Comparison of ENCODE assay signal across 17 cellular contexts in genomic region chr1:59593798-59594790, GRCh38.
DNase-seq lines count a peak whose midpoint lies in the region; ATAC-seq, FAIRE-seq and TF ChIP-seq lines count a peak whose summit lies in the region.
"Had no signal": no experiment of that assay in that cellular context is flagged by ENCODE, and none has a peak within 500 bp of the region (broad histone marks: within the 10 kb centered on the region; RNA-seq: fewer than 3 reads in every experiment).

No MANE protein-coding gene starts in this region.

- H3K27ac ChIP-seq in IMR-90 (ENCODE audit: insufficient read depth, low read length) (peak overlapping the region; percentile 64; the same call in 1 of the 2 replicates), small intestine (ENCODE audit: low read depth in 1 of 2, low read length in 1 of 2) (peak overlapping the region; percentile 3 to 59), dorsolateral prefrontal cortex (no peak overlapping the region)
- H3K27ac ChIP-seq in CD4-positive, alpha-beta memory T cell (ENCODE audit: low read depth, low read length), result no peak overlapping the region
- H3K27ac ChIP-seq: BLaER1 had no signal

- H4K5ac ChIP-seq in IMR-90 (ENCODE audit: low read depth, low read length), result peak overlapping the region; percentile 52; the same call in 1 of the 2 replicates

- no peak for TF ChIP-seq CTCF in IMR-90 (conservative IDR thresholded peaks at IDR 0.05; ENCODE audit: low read depth, low read length)
- no peak for TF ChIP-seq CTCF in mucosa of descending colon (IDR thresholded peaks at IDR 0.05)
- TF ChIP-seq CTCF in dorsolateral prefrontal cortex (IDR thresholded peaks at IDR 0.05 in 54 of 56, conservative IDR thresholded peaks at IDR 0.05 in 2 of 56; ENCODE audit: low read depth in 1 of 56, partially characterized antibody in 56 of 56), result no peak

- CTCF ChIA-PET in IMR-90 (lab: Yijun Ruan, JAX), result no interaction called here
- CTCF ChIA-PET in CD4-positive, alpha-beta memory T cell (lab: Charles Lee; ENCODE audit: partially characterized antibody), result no interaction called here

- intact Hi-C loops in IMR-90 (cut with micrococcal nuclease) (no loop called here), mucosa of descending colon (cut with DNase I, micrococcal nuclease) (no loop called here), dorsolateral prefrontal cortex (cut with DNase I) (no loop called here)
- intact Hi-C loops in CD4-positive, alpha-beta memory T cell (cut with micrococcal nuclease), result no loop called here

- peak overlapping the region; percentile 57; the same call in 1 of the 2 replicates for H4K91ac ChIP-seq in IMR-90 (ENCODE audit: insufficient read depth, low read depth, low read length)

- H3K9me1 ChIP-seq in IMR-90 (ENCODE audit: insufficient read depth, low read length), result peaks cover 11% of the 10 kb centered on the region

- H2AFZ ChIP-seq in IMR-90 (replicated peaks; ENCODE audit: low read length, poor library complexity), result peak overlapping the region; percentile 61

- H4K20me1 ChIP-seq in IMR-90 (ENCODE audit: insufficient read depth, low read length), result no peaks in the 10 kb centered on the region
- H4K20me1 ChIP-seq: BLaER1 had no signal

- H3K4ac ChIP-seq in IMR-90 (ENCODE audit: low read depth, low read length), result peak overlapping the region; percentile 77

- peak overlapping the region; percentile 16; the same call in 2 of the 3 replicates for H2BK15ac ChIP-seq in IMR-90 (ENCODE audit: low read depth, low read length)

- BruUV-seq in IMR-90 (replicated peaks; lab: Mats Ljungman, UMichigan), result no TSS peak

- in situ Hi-C loops in IMR-90 (cut with MboI; ENCODE audit: low sequenced_read_pairs), result no loop called here

- no peak for TF ChIP-seq RAD21 in IMR-90 (IDR thresholded peaks at IDR 0.05; ENCODE audit: low read length)

- H3K56ac ChIP-seq in IMR-90 (ENCODE audit: extremely low read depth, insufficient read depth, low read length), result no peak overlapping the region

- H3K9ac ChIP-seq in IMR-90 (ENCODE audit: low read depth, low read length), result no peak overlapping the region
- H3K9ac ChIP-seq: BLaER1 had no signal

- no peaks in the 10 kb centered on the region for H3K79me1 ChIP-seq in IMR-90 (ENCODE audit: low read depth in 1 of 2, low read length in 2 of 2)

- H2AK9ac ChIP-seq in IMR-90 (replicated peaks; ENCODE audit: low read depth, low read length, poor library complexity), result no peak overlapping the region

- POLR2A ChIA-PET in IMR-90 (lab: Charles Lee; ENCODE audit: unreplicated experiment), result no interaction called here
- POLR2A ChIA-PET in CD4-positive, alpha-beta memory T cell (lab: Charles Lee; ENCODE audit: partially characterized antibody), result no interaction called here

- no peak for FAIRE-seq in small intestine (lab: Jason Lieb, UNC)

- H3K4me1 Mint-ChIP-seq in CD4-positive, alpha-beta memory T cell, result no peaks in the 10 kb centered on the region
- H3K4me1 Mint-ChIP-seq: activated T-helper 17 cell treated with anti-CD3 and anti-CD28 coated beads, Interleukin-2, amount 50 U/mL, for 72 hours; natural killer cell had no signal

- no peak for TF ChIP-seq POLR2A in IMR-90 (IDR thresholded peaks at IDR 0.05; ENCODE audit: low read depth, low read length)

- peak overlapping the region; percentile 69; the same call in 1 of the 2 replicates for H3K23ac ChIP-seq in IMR-90 (ENCODE audit: low read depth, low read length)

- H2BK5ac ChIP-seq in IMR-90 (ENCODE audit: low read depth, low read length, poor library complexity, severe bottlenecking), result no peak overlapping the region

- dilution Hi-C loops in IMR-90 (cut with HindIII; ENCODE audit: low sequenced_read_pairs, unreplicated experiment), result no loop called here

- H3K4me2 ChIP-seq in IMR-90 (ENCODE audit: low read depth, low read length), result no peak overlapping the region
- H3K4me2 ChIP-seq: BLaER1 had no signal

- H2BK20ac ChIP-seq in IMR-90 (ENCODE audit: low read depth, low read length), result peak overlapping the region; percentile 72; the same call in 1 of the 2 replicates

- peak overlapping the region; percentile 33 for H3K14ac ChIP-seq in IMR-90 (replicated peaks; ENCODE audit: low read depth, low read length)

- peak overlapping the region; percentile 91 for H3K18ac ChIP-seq in IMR-90 (ENCODE audit: low read depth, low read length)

- no peaks in the 10 kb centered on the region for H3K27me3 ChIP-seq in IMR-90 (ENCODE audit: control insufficient read depth, insufficient read depth, low read length)
- H3K27me3 ChIP-seq in small intestine (ENCODE audit: control insufficient read depth in 2 of 2, insufficient read depth in 2 of 2, low read length in 2 of 2), result no peaks in the 10 kb centered on the region
- no peaks in the 10 kb centered on the region for H3K27me3 ChIP-seq in CD4-positive, alpha-beta memory T cell (ENCODE audit: insufficient read depth, low read length)
- H3K27me3 ChIP-seq in dorsolateral prefrontal cortex, result no peaks in the 10 kb centered on the region
- H3K27me3 ChIP-seq: BLaER1 had no signal

- H3K9me3 Mint-ChIP-seq in CD4-positive, alpha-beta memory T cell, result peaks cover 0 to 7% (median 2%) of the 10 kb centered on the region in 8 donors
- H3K9me3 Mint-ChIP-seq: natural killer cell had no signal

- whole genome bisulfite sequencing in IMR-90 (ENCODE audit: extremely low coverage in 2 of 2, insufficient read length in 1 of 2), 2 experiments, result 80% methylated on average over 1 of the region's 5 CpGs; no CpG with 5 or more reads in 1 of the 2 experiments
- 14 to 62% (median 22%) methylated on average over 5 of the region's 5 CpGs for WGBS in small intestine, 3 donors

- no peaks in the 10 kb centered on the region for H3K36me3 Mint-ChIP-seq in CD4-positive, alpha-beta memory T cell
- H3K36me3 Mint-ChIP-seq: natural killer cell had no signal

- no peaks in the 10 kb centered on the region for H3K9me3 ChIP-seq in IMR-90 (ENCODE audit: control insufficient read depth, insufficient read depth, low read length)
- no peaks in the 10 kb centered on the region for H3K9me3 ChIP-seq in mucosa of descending colon
- no peaks in the 10 kb centered on the region for H3K9me3 ChIP-seq in small intestine (ENCODE audit: control insufficient read depth, low read depth)
- no peaks in the 10 kb centered on the region for H3K9me3 ChIP-seq in CD4-positive, alpha-beta memory T cell (ENCODE audit: control insufficient read depth in 1 of 2, low read length in 2 of 2)
- H3K9me3 ChIP-seq: BLaER1 had no signal

- H3K4me1 ChIP-seq in IMR-90 (ENCODE audit: control insufficient read depth, insufficient read depth, low read length), result peaks cover 19% of the 10 kb centered on the region
- peaks cover 25% of the 10 kb centered on the region for H3K4me1 ChIP-seq in mucosa of descending colon (ENCODE audit: low read depth)
- peaks cover 8 to 10% of the 10 kb centered on the region in 2 donors for H3K4me1 ChIP-seq in small intestine (ENCODE audit: control insufficient read depth in 2 of 2, insufficient read depth in 1 of 2, low read depth in 1 of 2, low read length in 1 of 2)
- no peaks in the 10 kb centered on the region for H3K4me1 ChIP-seq in CD4-positive, alpha-beta memory T cell (ENCODE audit: insufficient read depth, low read length)
- H3K4me1 ChIP-seq: BLaER1 had no signal

- H3K4me3 Mint-ChIP-seq in CD4-positive, alpha-beta memory T cell, result no peak overlapping the region
- H3K4me3 Mint-ChIP-seq: activated T-helper 17 cell treated with anti-CD3 and anti-CD28 coated beads, Interleukin-2, amount 50 U/mL, for 72 hours; natural killer cell had no signal

- H3K27ac Mint-ChIP-seq in CD4-positive, alpha-beta memory T cell, result peak overlapping the region in 1 of 7 donors; percentile 80
- H3K27ac Mint-ChIP-seq: activated T-helper 17 cell treated with anti-CD3 and anti-CD28 coated beads, Interleukin-2, amount 50 U/mL, for 72 hours; natural killer cell had no signal

- H3K4me3 ChIP-seq in IMR-90 (ENCODE audit: insufficient read depth, low read depth, low read length), result no peak overlapping the region
- H3K4me3 ChIP-seq in mucosa of descending colon, result no peak overlapping the region
- H3K4me3 ChIP-seq in small intestine (ENCODE audit: low read depth in 1 of 2, low read length in 2 of 2), result no peak overlapping the region
- H3K4me3 ChIP-seq in CD4-positive, alpha-beta memory T cell (ENCODE audit: low read length in 2 of 2), result no peak overlapping the region
- no peak overlapping the region for H3K4me3 ChIP-seq in dorsolateral prefrontal cortex
- H3K4me3 ChIP-seq: BLaER1 had no signal

- peak overlapping the region; percentile 78 for H2BK120ac ChIP-seq in IMR-90 (ENCODE audit: low read depth, low read length)

- peak overlapping the region; percentile 93 for H2AK5ac ChIP-seq in IMR-90 (ENCODE audit: low read depth, low read length)

- H3K27me3 Mint-ChIP-seq in CD4-positive, alpha-beta memory T cell, result peaks cover 0 to 1% of the 10 kb centered on the region in 2 donors
- H3K27me3 Mint-ChIP-seq: activated T-helper 17 cell treated with anti-CD3 and anti-CD28 coated beads, Interleukin-2, amount 50 U/mL, for 72 hours had no signal

- DNase-seq in IMR-90, result no peak
- peak; percentile 11 for DNase-seq in dedifferentiated amniotic fluid mesenchymal stem cell (ENCODE audit: extremely low spot score)
- peak in 2 of 3 donors; percentile 35 to 37 for DNase-seq in mucosa of descending colon
- peak; percentile 43 for DNase-seq in small intestine
- DNase-seq in CD4-positive, alpha-beta memory T cell, result no peak
- no peak for DNase-seq in dorsolateral prefrontal cortex
- DNase-seq: caudate nucleus; KBM-7; left ventricle myocardium superior; natural killer cell; NCI-H1092; Right ventricle myocardium superior; stimulated activated CD4-positive, alpha-beta T cell treated with anti-CD3 and anti-CD28 coated beads, Interleukin-4, amount 100 ng/mL, for 1 hour; T-helper 1 cell had no signal

- ATAC-seq in IMR-90 (ENCODE audit: low read depth) (no peak), mucosa of descending colon (peak; percentile 83), HG03342 (IDR thresholded peaks at IDR 0.05; ENCODE audit: unreplicated experiment) (no peak)
- ATAC-seq: activated T-helper 17 cell treated with anti-CD3 and anti-CD28 coated beads, Interleukin-2, amount 50 U/mL, for 72 hours; left ventricle myocardium superior; natural killer cell had no signal

- peak overlapping the region; percentile 44; a peak in 1 of 4 replicates for H4K8ac ChIP-seq in IMR-90 (ENCODE audit: low read depth in 2 of 2, low read length in 2 of 2)

- H3K36me3 ChIP-seq in IMR-90 (ENCODE audit: control insufficient read depth, insufficient read depth, low read length) (no peaks in the 10 kb centered on the region), mucosa of descending colon (ENCODE audit: low read depth) (no peaks in the 10 kb centered on the region), small intestine (ENCODE audit: control insufficient read depth in 2 of 2, insufficient read depth in 2 of 2, low read length in 2 of 2) (no peaks in the 10 kb centered on the region)
- no peaks in the 10 kb centered on the region for H3K36me3 ChIP-seq in CD4-positive, alpha-beta memory T cell (ENCODE audit: insufficient read depth, low read length)
- H3K36me3 ChIP-seq: BLaER1 had no signal

TF ChIP-seq in IMR-90, 13 proteins besides CTCF, POLR2A, EP300 and RAD21 (continues in another document):
- TF ChIP-seq RFX5 (IDR thresholded peaks at IDR 0.05; ENCODE audit: low read depth, low read length) (no peak), MXI1 (IDR thresholded peaks at IDR 0.05; ENCODE audit: borderline replicate concordance, low read depth, low read length) (no peak)

Comparison
In these comparisons a context has a peak if more than half of its experiments do, and no peak if none do; other contexts are left out.
1. DNase-seq: peak in dedifferentiated amniotic fluid mesenchymal stem cell (single experiment), mucosa of descending colon (2 of 3) and small intestine (single experiment); none in IMR-90 (single experiment), CD4-positive, alpha-beta memory T cell (0 of 5) and dorsolateral prefrontal cortex (0 of 10).
2. H3K27ac ChIP-seq: peak in IMR-90 (single experiment) and small intestine (2 of 2); none in CD4-positive, alpha-beta memory T cell (single experiment) and dorsolateral prefrontal cortex (0 of 59).